1 cellular context compared by ENCODE assay signal in the genomic region with DNA sequence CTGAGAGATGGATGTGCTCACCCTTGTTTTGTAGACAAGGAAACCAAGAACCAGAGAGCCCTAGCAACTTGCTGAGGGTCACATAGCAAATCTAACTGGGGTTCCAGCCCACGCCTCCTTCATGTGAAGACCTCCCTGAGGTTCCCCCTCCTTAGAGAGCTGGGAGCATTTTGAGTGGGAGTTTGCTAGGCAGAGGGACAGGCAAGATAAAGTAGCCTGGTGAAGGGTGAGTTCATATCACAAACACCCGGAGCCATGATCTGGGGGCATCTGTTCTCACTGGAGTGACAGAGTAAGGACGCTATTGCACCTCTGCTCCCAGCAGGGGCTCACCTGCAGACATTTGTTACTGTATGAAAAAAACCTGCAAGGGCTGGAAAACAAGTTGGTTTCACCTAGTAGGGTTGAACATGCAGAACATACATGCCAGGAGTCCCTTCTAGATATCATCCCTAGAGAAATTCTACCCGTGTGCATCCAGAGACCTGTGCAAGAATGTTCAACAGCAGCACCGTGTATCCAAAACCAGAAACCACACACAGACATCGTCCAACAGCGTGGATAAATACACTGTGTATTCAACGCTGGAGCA.
TF ChIP-seq lines count a peak whose summit lies in the region.

No MANE protein-coding gene starts in this region.

TF ChIP-seq in WTC11, 78 proteins besides CTCF, POLR2A, EP300 and RAD21 (continued from another document):
- TF ChIP-seq, protein P1, sequence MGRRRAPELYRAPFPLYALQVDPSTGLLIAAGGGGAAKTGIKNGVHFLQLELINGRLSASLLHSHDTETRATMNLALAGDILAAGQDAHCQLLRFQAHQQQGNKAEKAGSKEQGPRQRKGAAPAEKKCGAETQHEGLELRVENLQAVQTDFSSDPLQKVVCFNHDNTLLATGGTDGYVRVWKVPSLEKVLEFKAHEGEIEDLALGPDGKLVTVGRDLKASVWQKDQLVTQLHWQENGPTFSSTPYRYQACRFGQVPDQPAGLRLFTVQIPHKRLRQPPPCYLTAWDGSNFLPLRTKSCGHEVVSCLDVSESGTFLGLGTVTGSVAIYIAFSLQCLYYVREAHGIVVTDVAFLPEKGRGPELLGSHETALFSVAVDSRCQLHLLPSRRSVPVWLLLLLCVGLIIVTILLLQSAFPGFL (CRISPR knock-in tag; IDR thresholded peaks at IDR 0.05; ENCODE audit: borderline replicate concordance): no peak
- TF ChIP-seq TEAD1 (CRISPR knock-in tag; IDR thresholded peaks at IDR 0.05): no peak
- TF ChIP-seq, protein P2, sequence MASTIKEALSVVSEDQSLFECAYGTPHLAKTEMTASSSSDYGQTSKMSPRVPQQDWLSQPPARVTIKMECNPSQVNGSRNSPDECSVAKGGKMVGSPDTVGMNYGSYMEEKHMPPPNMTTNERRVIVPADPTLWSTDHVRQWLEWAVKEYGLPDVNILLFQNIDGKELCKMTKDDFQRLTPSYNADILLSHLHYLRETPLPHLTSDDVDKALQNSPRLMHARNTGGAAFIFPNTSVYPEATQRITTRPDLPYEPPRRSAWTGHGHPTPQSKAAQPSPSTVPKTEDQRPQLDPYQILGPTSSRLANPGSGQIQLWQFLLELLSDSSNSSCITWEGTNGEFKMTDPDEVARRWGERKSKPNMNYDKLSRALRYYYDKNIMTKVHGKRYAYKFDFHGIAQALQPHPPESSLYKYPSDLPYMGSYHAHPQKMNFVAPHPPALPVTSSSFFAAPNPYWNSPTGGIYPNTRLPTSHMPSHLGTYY (CRISPR knock-in tag; IDR thresholded peaks at IDR 0.05): no peak
- TF ChIP-seq NFE2L1 (CRISPR knock-in tag; IDR thresholded peaks at IDR 0.05): no peak
- TF ChIP-seq NR2C2 (CRISPR knock-in tag; IDR thresholded peaks at IDR 0.05): no peak
- TF ChIP-seq, protein P3, sequence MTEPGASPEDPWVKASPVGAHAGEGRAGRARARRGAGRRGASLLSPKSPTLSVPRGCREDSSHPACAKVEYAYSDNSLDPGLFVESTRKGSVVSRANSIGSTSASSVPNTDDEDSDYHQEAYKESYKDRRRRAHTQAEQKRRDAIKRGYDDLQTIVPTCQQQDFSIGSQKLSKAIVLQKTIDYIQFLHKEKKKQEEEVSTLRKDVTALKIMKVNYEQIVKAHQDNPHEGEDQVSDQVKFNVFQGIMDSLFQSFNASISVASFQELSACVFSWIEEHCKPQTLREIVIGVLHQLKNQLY (CRISPR knock-in tag; IDR thresholded peaks at IDR 0.05): no peak
- no peak for TF ChIP-seq NR1H2 (CRISPR knock-in tag; IDR thresholded peaks at IDR 0.05)
- TF ChIP-seq, protein P4, sequence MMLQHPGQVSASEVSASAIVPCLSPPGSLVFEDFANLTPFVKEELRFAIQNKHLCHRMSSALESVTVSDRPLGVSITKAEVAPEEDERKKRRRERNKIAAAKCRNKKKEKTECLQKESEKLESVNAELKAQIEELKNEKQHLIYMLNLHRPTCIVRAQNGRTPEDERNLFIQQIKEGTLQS (CRISPR knock-in tag; conservative IDR thresholded peaks at IDR 0.05): no peak
- TF ChIP-seq CREB1 (CRISPR knock-in tag; IDR thresholded peaks at IDR 0.05): no peak
